8 cellular contexts compared by ENCODE assay signal in genomic region chr19:41144403-41144802, GRCh38. TPM values are rescaled to one million over a fixed set of nuclear protein-coding genes. Genes with fewer than 3 reads are reported as not detected.
DNase-seq lines count a peak whose midpoint lies in the region; ATAC-seq and TF ChIP-seq lines count a peak whose summit lies in the region.

No MANE protein-coding gene starts in this region.

- TF ChIP-seq CTCF in AG04450 (IDR thresholded peaks at IDR 0.05; ENCODE audit: low read depth, low read length): peak; percentile 79

- no peaks in the 10 kb centered on the region for H3K9me2 ChIP-seq in GM23248 (ENCODE audit: insufficient read depth)

- no peaks in the 10 kb centered on the region for H3F3A ChIP-seq in GM23248 (ENCODE audit: insufficient read depth)

- 18 to 24% methylated on average over 7 of the region's 7 CpGs for WGBS in GM23248 (ENCODE audit: low coverage in 1 of 2, low lambda C conversion rate in 2 of 2, missing lambda C conversion rate in 2 of 2), 2 experiments

- no peaks in the 10 kb centered on the region for H4K20me1 ChIP-seq in GM23248 (ENCODE audit: insufficient read depth)

- peaks cover 6% of the 10 kb centered on the region for H3K27me3 ChIP-seq in AG04450 (ENCODE audit: control insufficient read depth, insufficient read depth, low read length)
- H3K27me3 ChIP-seq in GM23248 (replicated peaks; ENCODE audit: insufficient read depth): peaks cover 8% of the 10 kb centered on the region; the same call in 1 of the 2 replicates

- H3K36me3 ChIP-seq in GM23248 (ENCODE audit: low read depth): no peaks in the 10 kb centered on the region

- no peak overlapping the region for H2AFZ ChIP-seq in GM23248

- no peak overlapping the region for H3K9ac ChIP-seq in GM23248

- no peak overlapping the region for H3K4me2 ChIP-seq in GM23248 (ENCODE audit: unreplicated experiment)

- POLR2A ChIA-PET in AG04450 (lab: Yijun Ruan, JAX): interaction anchor here (0.6 kb wide), 1 partner anchor 119 kb away, joined by 3 read pairs; no protein-coding TSS in a partner anchor

- no peak overlapping the region for H3K4me3 ChIP-seq in AG04450 (ENCODE audit: low read depth, low read length)
- H3K4me3 ChIP-seq in GM23248: no peak overlapping the region

- H3K9me3 ChIP-seq in AG04450 (ENCODE audit: control insufficient read depth, insufficient read depth, low read length) (no peaks in the 10 kb centered on the region), GM23248 (ENCODE audit: low read depth) (no peaks in the 10 kb centered on the region)

- H3K79me2 ChIP-seq in GM23248 (ENCODE audit: insufficient read depth): no peaks in the 10 kb centered on the region

- CTCF ChIA-PET in AG04450 (lab: Charles Lee): interaction anchor here (0.6 to 2.1 kb wide), 18 partner anchors 11 to 483 kb away, joined by 3 to 17 read pairs (median 6); no protein-coding TSS in a partner anchor

- no peak overlapping the region for H3K27ac ChIP-seq in AG04450 (ENCODE audit: low read depth, low read length)
- no peak overlapping the region for H3K27ac ChIP-seq in GM23248

- in situ Hi-C loops in GM23248 (cut with MboI): loop anchor here (25.0 kb wide), 1 partner anchor 482 kb away; no protein-coding TSS in a partner anchor

- H3K4me1 ChIP-seq in GM23248 (ENCODE audit: insufficient read depth): no peaks in the 10 kb centered on the region

- ATAC-seq in GM21529 (IDR thresholded peaks at IDR 0.05; ENCODE audit: unreplicated experiment): no peak

- peak; percentile 50 for DNase-seq in AG04450 (ENCODE audit: low read depth, low spot score)
- peak; percentile 82 for DNase-seq in GM23248
- DNase-seq in NCI-H774 (lab: John Stamatoyannopoulos, UW): peak; percentile 45
- DNase-seq in activated CD4-positive, alpha-beta T cell treated with anti-CD3 and anti-CD28 coated beads, Interleukin-2, amount 50 U/mL, for 24 hours (ENCODE audit: low read depth in 1 of 2, low spot score in 1 of 2): peak; percentile 71 to 89
- DNase-seq in ecto neural progenitor cell (ENCODE audit: low spot score): peak; percentile 73
- DNase-seq in lung microvascular endothelial cell (ENCODE audit: low read depth in 2 of 2): peak; percentile 87 to 92
- DNase-seq in stimulated activated CD8-positive, alpha-beta memory T cell treated with anti-CD3 and anti-CD28 coated beads, Interleukin-15, amount 100 ng/mL, for 24 hours (ENCODE audit: low read depth): peak; percentile 68

RNA-seq across cellular contexts. Expression of gene CYP2F1, which starts 30.2 kb away (rescaled TPM):
- polyA plus RNA-seq in AG04450 (2011; rRNA removed) (not detected in 2 replicates), GM23248 (2016; fragmentation: Nextera tagmentation; extraction: Ambion mirVana) (not detected in 2 replicates)
- not detected in 2 replicates for polyA minus RNA-seq in AG04450 (2011; rRNA and poly(A)+ RNA removed)
- total RNA-seq in GM23248 (2014; rRNA removed; shearing (Covaris generic)): not detected in 2 replicates
- not detected in 2 replicates for total RNA-seq in lung microvascular endothelial cell

RNA-seq across cellular contexts. Expression of gene CYP2S1, which starts 48.6 kb away (rescaled TPM):
- polyA plus RNA-seq in AG04450 (2011; rRNA removed) (0.73 and 2.5 TPM in 2 replicates), GM23248 (2016; fragmentation: Nextera tagmentation; extraction: Ambion mirVana) (not detected in 2 replicates)
- 1.3 TPM in 2 replicates for polyA minus RNA-seq in AG04450 (2011; rRNA and poly(A)+ RNA removed)
- total RNA-seq in GM23248 (2014; rRNA removed; shearing (Covaris generic)): 0.13 TPM in 1 of 2 replicates, not detected in the other
- total RNA-seq in lung microvascular endothelial cell: 0.65 TPM in 1 of 2 replicates, not detected in the other

RNA-seq across cellular contexts. Expression of gene CYP2A13, which starts 56.2 kb away (rescaled TPM):
- polyA plus RNA-seq in AG04450 (2011; rRNA removed) (not detected in 2 replicates), GM23248 (2016; fragmentation: Nextera tagmentation; extraction: Ambion mirVana) (not detected in 2 replicates)
- polyA minus RNA-seq in AG04450 (2011; rRNA and poly(A)+ RNA removed): not detected in 2 replicates
- not detected in 2 replicates for total RNA-seq in GM23248 (2014; rRNA removed; shearing (Covaris generic))
- total RNA-seq in lung microvascular endothelial cell: not detected in 2 replicates
